In the genomic region with DNA sequence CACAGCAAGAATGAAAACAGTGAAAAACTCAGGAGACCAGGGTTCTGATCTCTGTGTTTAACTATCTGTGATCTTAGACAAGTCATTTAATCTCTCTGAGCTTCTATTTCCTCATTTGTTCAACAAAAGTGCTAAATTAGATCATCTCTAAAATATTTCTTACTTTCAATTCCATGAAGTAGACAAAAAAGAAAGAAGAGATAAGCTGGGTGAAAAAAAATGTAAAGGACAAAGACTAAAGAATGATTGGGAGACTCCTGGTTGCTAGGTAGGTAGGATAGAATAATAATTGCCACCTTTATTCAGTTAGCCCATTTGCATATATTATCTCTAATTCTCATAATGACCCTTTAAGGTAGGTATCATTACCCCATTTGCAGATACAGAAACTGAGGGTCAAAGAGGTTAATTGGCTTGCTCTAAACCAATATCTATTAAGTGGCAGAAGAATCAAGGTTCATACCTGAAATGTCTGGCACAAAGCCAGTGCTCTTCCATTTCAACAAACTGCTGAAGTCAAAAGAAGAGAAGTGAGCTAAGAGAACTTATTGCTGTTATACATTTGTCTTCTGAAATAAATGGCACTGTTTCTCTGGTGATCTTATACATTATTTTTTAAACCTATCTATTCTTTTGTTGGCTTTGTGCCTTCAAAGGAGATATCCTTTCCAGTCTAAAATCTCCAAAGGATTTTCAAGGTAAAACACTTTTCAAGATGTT, we compare ENCODE assay signal across 20 cellular contexts.
DNase-seq lines count a peak whose midpoint lies in the region; ATAC-seq and TF ChIP-seq lines count a peak whose summit lies in the region.
"Had no signal": no experiment of that assay in that cellular context is flagged by ENCODE, and none has a peak within 500 bp of the region (broad histone marks: within the 10 kb centered on the region; RNA-seq: fewer than 3 reads in every experiment).

No MANE protein-coding gene starts in this region.

- H4K5ac ChIP-seq in mesendoderm (ENCODE audit: low read length) = no peak overlapping the region

- H2AK5ac ChIP-seq in mesendoderm (ENCODE audit: low read length) = no peak overlapping the region

- no peak overlapping the region for H4K8ac ChIP-seq in mesendoderm (ENCODE audit: low read depth, low read length)

- no peak overlapping the region for H3K9ac ChIP-seq in mesendoderm (ENCODE audit: low read length)

- no peak overlapping the region for H2BK5ac ChIP-seq in mesendoderm (ENCODE audit: low read length)

- H3K79me1 ChIP-seq in mesendoderm (ENCODE audit: low read length) = no peaks in the 10 kb centered on the region

- H3K4me2 ChIP-seq in mesendoderm (ENCODE audit: low read length) = no peak overlapping the region

- H3K18ac ChIP-seq in mesendoderm (ENCODE audit: low read length) = no peak overlapping the region

- no peaks in the 10 kb centered on the region for H3K79me2 ChIP-seq in mesendoderm (ENCODE audit: control insufficient read depth, insufficient read depth, low read length)

- peaks cover 6% of the 10 kb centered on the region for H3K9me3 ChIP-seq in suprapubic skin
- H3K9me3 ChIP-seq: HAP-1 had no signal

- no peak overlapping the region for H3K4ac ChIP-seq in mesendoderm (ENCODE audit: low read depth, low read length)

- TF ChIP-seq EP300 in suprapubic skin (IDR thresholded peaks at IDR 0.05) = no peak

- H3K27ac ChIP-seq in mesendoderm (ENCODE audit: low read depth, low read length) = no peak overlapping the region
- H3K27ac ChIP-seq in suprapubic skin = no peak overlapping the region
- H3K27ac ChIP-seq: ascending aorta, lower lobe of right lung had no signal

- H3K56ac ChIP-seq in mesendoderm (ENCODE audit: low read length) = no peak overlapping the region

- peak; percentile 0 for DNase-seq in NCI-H2196 (lab: John Stamatoyannopoulos, UW; ENCODE audit: unreplicated experiment)
- DNase-seq in NCI-H2196 treated with DMSO at 0.1 percent for 48 hours (lab: John Stamatoyannopoulos, UW; ENCODE audit: unreplicated experiment) = no peak
- peak; percentile 29 to 82 (median 31) for DNase-seq in NCI-H1417 (lab: John Stamatoyannopoulos, UW)
- peak; percentile 71 for DNase-seq in NCI-H510A treated with DMSO at 0.1 percent for 48 hours (lab: John Stamatoyannopoulos, UW)
- peak; percentile 36 for DNase-seq in mesendoderm
- no peak for DNase-seq in suprapubic skin (ENCODE audit: low spot score in 2 of 2)
- no peak for DNase-seq in DMS114 treated with DMSO at 0.1 percent for 48 hours (lab: John Stamatoyannopoulos, UW; ENCODE audit: unreplicated experiment)
- DNase-seq: activated CD4-positive, alpha-beta memory T cell treated with anti-CD3 and anti-CD28 coated beads for 36 hours; activated naive CD4-positive, alpha-beta T cell; EL; KBM-7; lower lobe of right lung; NCI-H1048; right cardiac atrium; stimulated activated naive CD4-positive, alpha-beta T cell; T-cell; trophoblast cell had no signal

- H3K23ac ChIP-seq in mesendoderm (ENCODE audit: low read length) = no peak overlapping the region

- H2BK120ac ChIP-seq in mesendoderm (ENCODE audit: low read depth, low read length) = no peak overlapping the region

- H3K36me3 ChIP-seq in mesendoderm (ENCODE audit: control insufficient read depth, insufficient read depth, low read length) (no peaks in the 10 kb centered on the region), suprapubic skin (no peaks in the 10 kb centered on the region)
- H3K36me3 ChIP-seq: ascending aorta, HAP-1, lower lobe of right lung had no signal

- H3K4me1 ChIP-seq in mesendoderm (ENCODE audit: control insufficient read depth, low read depth, low read length) = no peaks in the 10 kb centered on the region
- H3K4me1 ChIP-seq in suprapubic skin = no peaks in the 10 kb centered on the region
- H3K4me1 ChIP-seq: ascending aorta, lower lobe of right lung had no signal

- H2BK15ac ChIP-seq in mesendoderm (replicated peaks; ENCODE audit: low read depth) = no peak overlapping the region

- TF ChIP-seq POLR2A in suprapubic skin (IDR thresholded peaks at IDR 0.05) = no peak

- ATAC-seq in GM18502 (IDR thresholded peaks at IDR 0.05; ENCODE audit: poor library complexity, unreplicated experiment) = no peak
- ATAC-seq: lower lobe of right lung, right cardiac atrium, T-cell had no signal

- no peak overlapping the region for H3K4me3 ChIP-seq in mesendoderm (ENCODE audit: low read length)
- H3K4me3 ChIP-seq in suprapubic skin = no peak overlapping the region
- H3K4me3 ChIP-seq: ascending aorta, HAP-1, lower lobe of right lung had no signal

- TF ChIP-seq CTCF in suprapubic skin (IDR thresholded peaks at IDR 0.05) = no peak

- H3K27me3 ChIP-seq in mesendoderm (ENCODE audit: insufficient read depth, low read length, poor library complexity) (no peaks in the 10 kb centered on the region), suprapubic skin (no peaks in the 10 kb centered on the region)
- H3K27me3 ChIP-seq: ascending aorta had no signal

Comparison
In these comparisons a context has a peak if more than half of its experiments do, and no peak if none do; other contexts are left out.
1. DNase-seq: peak in NCI-H2196 (single experiment), NCI-H1417 (3 of 3), NCI-H510A treated with DMSO at 0.1 percent for 48 hours (single experiment) and mesendoderm (single experiment); none in NCI-H2196 treated with DMSO at 0.1 percent for 48 hours (single experiment), suprapubic skin (0 of 2) and DMS114 treated with DMSO at 0.1 percent for 48 hours (single experiment).